ENCODE assay signal across 29 cellular contexts in genomic region chr10:131113892-131114291, GRCh38.
"Had no signal": no experiment of that assay in that cellular context is flagged by ENCODE, and none has a peak within 500 bp of the region (broad histone marks: within the 10 kb centered on the region; RNA-seq: fewer than 3 reads in every experiment).

No MANE protein-coding gene starts in this region.

- H3K27me3 Mint-ChIP-seq: activated CD4-positive, alpha-beta memory T cell treated with anti-CD3 and anti-CD28 coated beads for 36 hours; activated CD4-positive, alpha-beta T cell treated with anti-CD3 and anti-CD28 coated beads for 36 hours; activated CD4-positive, alpha-beta T cell treated with anti-CD3 and anti-CD28 coated beads, Interleukin-2, amount 10 ng/mL, durations not matched to agents 24 days and 14 days; activated naive CD4-positive, alpha-beta T cell treated with anti-CD3 and anti-CD28 coated beads, Interleukin-2, amount 10 ng/mL, durations not matched to agents 7 days and 5 days; activated naive CD8-positive, alpha-beta T cell treated with anti-CD3 and anti-CD28 coated beads, Interleukin-2, amount 10 ng/mL, durations not matched to agents 7 days and 5 days; activated T-cell treated with anti-CD3 and anti-CD28 coated beads, Interleukin-2, amount 50 U/mL, for 24 hours; brain; central memory CD8-positive, alpha-beta T cell; dendritic cell treated with granulocyte-macrophage colony-stimulating factor and Interleukin-4, amounts not matched to agents 40 ng/mL and 50 ng/mL, for 4 days; T-helper 17 cell had no signal

- DNase-seq: activated CD4-positive, alpha-beta memory T cell treated with anti-CD3 and anti-CD28 coated beads for 36 hours; activated CD4-positive, alpha-beta T cell treated with anti-CD3 and anti-CD28 coated beads for 36 hours; activated CD4-positive, alpha-beta T cell treated with anti-CD3 and anti-CD28 coated beads, Interleukin-2, amount 10 ng/mL, durations not matched to agents 24 days and 14 days; activated CD4-positive, CD25-positive, alpha-beta regulatory T cell; activated CD4-positive, CD25-positive, alpha-beta regulatory T cell treated with anti-CD3 and anti-CD28 coated beads, Interleukin-2, amount 50 U/mL, for 72 hours; activated CD8-positive, alpha-beta memory T cell treated with anti-CD3 and anti-CD28 coated beads, Interleukin-2, amount 50 U/mL, for 48 hours; activated CD8-positive, alpha-beta T cell treated with anti-CD3 and anti-CD28 coated beads, Interleukin-2, amount 10 ng/mL, durations not matched to agents 7 days and 5 days; activated gamma-delta T cell; activated naive CD4-positive, alpha-beta T cell; activated naive CD4-positive, alpha-beta T cell treated with anti-CD3 and anti-CD28 coated beads, Interleukin-2, amount 10 ng/mL, durations not matched to agents 7 days and 5 days; activated naive CD8-positive, alpha-beta T cell treated with anti-CD3 and anti-CD28 coated beads, Interleukin-2, amount 10 ng/mL, durations not matched to agents 7 days and 5 days; activated T-cell treated with anti-CD3 and anti-CD28 coated beads for 4 hours; activated T-cell treated with anti-CD3 and anti-CD28 coated beads, Interleukin-2, amount 50 U/mL, for 24 hours; activated T-cell treated with anti-CD3 and anti-CD28 coated beads, Interleukin-2, amount 50 U/mL, for 72 hours; dorsolateral prefrontal cortex; effector memory CD4-positive, alpha-beta T cell; endodermal cell; foreskin fibroblast; head of caudate nucleus; T-helper 1 cell; T-helper 17 cell; T1000 had no signal

- H3K4me1 Mint-ChIP-seq: activated CD4-positive, alpha-beta T cell treated with anti-CD3 and anti-CD28 coated beads for 36 hours; activated CD4-positive, alpha-beta T cell treated with anti-CD3 and anti-CD28 coated beads, Interleukin-2, amount 10 ng/mL, durations not matched to agents 24 days and 14 days; activated naive CD4-positive, alpha-beta T cell treated with anti-CD3 and anti-CD28 coated beads, Interleukin-2, amount 10 ng/mL, durations not matched to agents 7 days and 5 days; activated naive CD8-positive, alpha-beta T cell treated with anti-CD3 and anti-CD28 coated beads, Interleukin-2, amount 10 ng/mL, durations not matched to agents 7 days and 5 days; central memory CD8-positive, alpha-beta T cell; endodermal cell; T-helper 17 cell had no signal

- H3K27me3 ChIP-seq: ascending aorta had no signal

- H3K27ac Mint-ChIP-seq: activated CD4-positive, alpha-beta memory T cell treated with anti-CD3 and anti-CD28 coated beads for 36 hours; activated CD4-positive, alpha-beta T cell treated with anti-CD3 and anti-CD28 coated beads for 36 hours; activated CD4-positive, alpha-beta T cell treated with anti-CD3 and anti-CD28 coated beads, Interleukin-2, amount 10 ng/mL, durations not matched to agents 24 days and 14 days; activated CD8-positive, alpha-beta T cell treated with anti-CD3 and anti-CD28 coated beads, Interleukin-2, amount 10 ng/mL, durations not matched to agents 7 days and 5 days; activated naive CD4-positive, alpha-beta T cell treated with anti-CD3 and anti-CD28 coated beads, Interleukin-2, amount 10 ng/mL, durations not matched to agents 7 days and 5 days; activated naive CD4-positive, alpha-beta T cell treated with anti-CD3 and anti-CD28 coated beads, Interleukin-2, amount 50 U/mL, for 72 hours; activated naive CD8-positive, alpha-beta T cell treated with anti-CD3 and anti-CD28 coated beads, Interleukin-2, amount 10 ng/mL, durations not matched to agents 7 days and 5 days; activated T-cell treated with anti-CD3 and anti-CD28 coated beads, Interleukin-2, amount 50 U/mL, for 24 hours; activated T-cell treated with anti-CD3 and anti-CD28 coated beads, Interleukin-2, amount 50 U/mL, for 72 hours; dendritic cell treated with granulocyte-macrophage colony-stimulating factor and Interleukin-4, amounts not matched to agents 40 ng/mL and 50 ng/mL, for 4 days; endodermal cell; T-helper 17 cell; T-helper 2 cell treated with Interferon-gamma antibody and Interleukin-4, amounts not matched to agents 5 μg/mL and 100 μg/mL, for 36 hours had no signal

- H3K4me3 ChIP-seq: ascending aorta, coronary artery, dorsolateral prefrontal cortex had no signal

- H3K9me3 Mint-ChIP-seq: activated CD4-positive, alpha-beta memory T cell treated with anti-CD3 and anti-CD28 coated beads for 36 hours; activated CD4-positive, alpha-beta T cell treated with anti-CD3 and anti-CD28 coated beads, Interleukin-2, amount 10 ng/mL, durations not matched to agents 24 days and 14 days; activated T-cell treated with anti-CD3 and anti-CD28 coated beads, Interleukin-2, amount 50 U/mL, for 72 hours; central memory CD8-positive, alpha-beta T cell; dendritic cell treated with granulocyte-macrophage colony-stimulating factor and Interleukin-4, amounts not matched to agents 40 ng/mL and 50 ng/mL, for 4 days; endodermal cell; T-helper 2 cell treated with Interferon-gamma antibody and Interleukin-4, amounts not matched to agents 5 μg/mL and 100 μg/mL, for 36 hours had no signal

- H3K9me3 ChIP-seq: ascending aorta had no signal

- H3K36me3 Mint-ChIP-seq: activated CD4-positive, alpha-beta memory T cell treated with anti-CD3 and anti-CD28 coated beads for 36 hours; activated naive CD4-positive, alpha-beta T cell treated with anti-CD3 and anti-CD28 coated beads, Interleukin-2, amount 10 ng/mL, durations not matched to agents 7 days and 5 days; activated naive CD4-positive, alpha-beta T cell treated with anti-CD3 and anti-CD28 coated beads, Interleukin-2, amount 50 U/mL, for 72 hours; activated naive CD8-positive, alpha-beta T cell treated with anti-CD3 and anti-CD28 coated beads, Interleukin-2, amount 10 ng/mL, durations not matched to agents 7 days and 5 days had no signal

- H3K4me3 Mint-ChIP-seq: activated CD4-positive, alpha-beta memory T cell treated with anti-CD3 and anti-CD28 coated beads for 36 hours; activated CD4-positive, alpha-beta T cell treated with anti-CD3 and anti-CD28 coated beads for 36 hours; activated CD4-positive, alpha-beta T cell treated with anti-CD3 and anti-CD28 coated beads, Interleukin-2, amount 10 ng/mL, durations not matched to agents 24 days and 14 days; activated CD8-positive, alpha-beta T cell treated with anti-CD3 and anti-CD28 coated beads, Interleukin-2, amount 10 ng/mL, durations not matched to agents 7 days and 5 days; activated naive CD4-positive, alpha-beta T cell treated with anti-CD3 and anti-CD28 coated beads, Interleukin-2, amount 10 ng/mL, durations not matched to agents 7 days and 5 days; activated naive CD8-positive, alpha-beta T cell treated with anti-CD3 and anti-CD28 coated beads, Interleukin-2, amount 10 ng/mL, durations not matched to agents 7 days and 5 days; activated T-cell treated with anti-CD3 and anti-CD28 coated beads, Interleukin-2, amount 50 U/mL, for 24 hours; activated T-cell treated with anti-CD3 and anti-CD28 coated beads, Interleukin-2, amount 50 U/mL, for 72 hours; brain; central memory CD8-positive, alpha-beta T cell; dendritic cell treated with granulocyte-macrophage colony-stimulating factor and Interleukin-4, amounts not matched to agents 40 ng/mL and 50 ng/mL, for 4 days; endodermal cell; T-helper 17 cell; T-helper 2 cell treated with Interferon-gamma antibody and Interleukin-4, amounts not matched to agents 5 μg/mL and 100 μg/mL, for 36 hours had no signal

- H3K36me3 ChIP-seq: ascending aorta had no signal

- H3K27ac ChIP-seq: ascending aorta, coronary artery, dorsolateral prefrontal cortex had no signal

- H3K4me1 ChIP-seq: ascending aorta had no signal
